Comparison of ENCODE assay signal across 1 cellular context in genomic region chr7:155644178-155644970, GRCh38.
TF ChIP-seq lines count a peak whose summit lies in the region.

A gene with protein sequence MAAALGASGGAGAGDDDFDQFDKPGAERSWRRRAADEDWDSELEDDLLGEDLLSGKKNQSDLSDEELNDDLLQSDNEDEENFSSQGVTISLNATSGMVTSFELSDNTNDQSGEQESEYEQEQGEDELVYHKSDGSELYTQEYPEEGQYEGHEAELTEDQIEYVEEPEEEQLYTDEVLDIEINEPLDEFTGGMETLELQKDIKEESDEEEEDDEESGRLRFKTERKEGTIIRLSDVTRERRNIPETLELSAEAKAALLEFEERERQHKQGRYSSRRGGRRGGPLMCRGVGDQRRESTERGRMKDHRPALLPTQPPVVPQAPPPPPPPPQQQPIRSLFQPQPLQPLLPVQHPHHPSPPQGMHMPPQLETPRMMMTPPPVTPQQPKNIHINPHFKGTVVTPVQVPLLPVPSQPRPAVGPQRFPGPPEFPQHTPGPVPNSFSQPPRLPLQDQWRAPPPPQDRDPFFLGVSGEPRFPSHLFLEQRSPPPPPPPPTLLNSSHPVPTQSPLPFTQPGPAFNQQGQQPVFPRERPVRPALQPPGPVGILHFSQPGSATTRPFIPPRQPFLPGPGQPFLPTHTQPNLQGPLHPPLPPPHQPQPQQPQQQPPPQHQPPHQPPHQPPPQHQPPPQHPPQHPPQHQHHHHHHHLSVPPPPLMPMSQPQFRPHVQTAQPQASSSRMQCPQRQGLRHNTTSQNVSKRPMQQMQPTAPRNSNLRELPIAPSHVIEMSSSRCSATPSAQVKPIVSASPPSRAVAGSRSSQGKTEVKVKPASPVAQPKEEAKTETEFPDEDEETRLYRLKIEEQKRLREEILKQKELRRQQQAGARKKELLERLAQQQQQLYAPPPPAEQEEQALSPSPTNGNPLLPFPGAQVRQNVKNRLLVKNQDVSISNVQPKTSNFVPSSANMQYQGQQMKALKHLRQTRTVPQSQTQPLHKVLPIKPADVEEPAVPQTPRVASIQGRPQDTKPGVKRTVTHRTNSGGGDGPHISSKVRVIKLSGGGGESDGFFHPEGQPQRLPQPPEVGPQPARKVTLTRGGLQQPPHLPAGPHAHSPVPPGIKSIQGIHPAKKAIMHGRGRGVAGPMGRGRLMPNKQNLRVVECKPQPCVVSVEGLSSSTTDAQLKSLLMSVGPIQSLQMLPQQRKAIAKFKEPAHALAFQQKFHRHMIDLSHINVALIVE (plus strand): TSS chr7:155644661. CDS start chr7:155644877, 216 bp downstream.

TF ChIP-seq in HepG2, 621 proteins besides CTCF, POLR2A, EP300 and RAD21 (continued from another document and continues in another):
- TF ChIP-seq ZNF138 (CRISPR knock-in tag; IDR thresholded peaks at IDR 0.05; ENCODE audit: low read depth) (0 out of 2 replicates have a peak, but pooled peaks have one; percentile 59), ZFP36L1 (CRISPR knock-in tag; IDR thresholded peaks at IDR 0.05) (no peak; the same call in 1 of the 2 replicates), ATF6 (CRISPR knock-in tag; conservative IDR thresholded peaks at IDR 0.05) (no peak; the same call in 1 of the 2 replicates), ZNF34 (CRISPR knock-in tag; IDR thresholded peaks at IDR 0.05; ENCODE audit: borderline replicate concordance) (0 out of 2 replicates have a peak, but pooled peaks have one; percentile 40), ZNF691 (CRISPR knock-in tag; IDR thresholded peaks at IDR 0.05; ENCODE audit: borderline replicate concordance, low read depth) (no peak), EHMT2 (IDR thresholded peaks at IDR 0.05; ENCODE audit: borderline replicate concordance, low read depth, low read length) (no peak), IRF9 (CRISPR knock-in tag; IDR thresholded peaks at IDR 0.05; ENCODE audit: borderline replicate concordance) (peak; percentile 44; the same call in 1 of the 2 replicates), EED (CRISPR knock-in tag; IDR thresholded peaks at IDR 0.05) (peak; percentile 67; the same call in 1 of the 2 replicates), CENPT (CRISPR knock-in tag; IDR thresholded peaks at IDR 0.05; ENCODE audit: low read depth) (0 out of 2 replicates have a peak, but pooled peaks have one; percentile 40), MYC (CRISPR knock-in tag; IDR thresholded peaks at IDR 0.05; ENCODE audit: borderline replicate concordance) (peak; percentile 83), HNF4G (IDR thresholded peaks at IDR 0.05; ENCODE audit: borderline replicate concordance, low read depth, low read length) (peak; percentile 78; the same call in 1 of the 2 replicates), HNF4G (CRISPR knock-in tag; IDR thresholded peaks at IDR 0.05; ENCODE audit: borderline replicate concordance, low read depth) (peak; percentile 59; the same call in 1 of the 2 replicates), ZNF30 (CRISPR knock-in tag; IDR thresholded peaks at IDR 0.05) (peak; percentile 92; the same call in 1 of the 2 replicates), AGO2 (optimal IDR thresholded peaks at IDR 0.05; ENCODE audit: low read depth, low read length) (peak; percentile 76), ZNF563 (CRISPR knock-in tag; IDR thresholded peaks at IDR 0.05) (peak; percentile 88), ZNF24 (IDR thresholded peaks at IDR 0.05) (no peak), SMAD9 (CRISPR knock-in tag; IDR thresholded peaks at IDR 0.05) (no peak), SETDB1 (CRISPR knock-in tag; IDR thresholded peaks at IDR 0.05; ENCODE audit: borderline replicate concordance) (no peak), RFX1 (IDR thresholded peaks at IDR 0.05) (no peak), KDM2A (CRISPR knock-in tag; IDR thresholded peaks at IDR 0.05; ENCODE audit: borderline replicate concordance, low read depth) (peak; percentile 75; the same call in 1 of the 2 replicates), REL (CRISPR knock-in tag; conservative IDR thresholded peaks at IDR 0.05) (peak; percentile 90), ZFP36L2 (CRISPR knock-in tag; IDR thresholded peaks at IDR 0.05) (0 out of 2 replicates have a peak, but pooled peaks have one; percentile 23), ZMYM2 (CRISPR knock-in tag; IDR thresholded peaks at IDR 0.05) (no peak), ZNF224 (CRISPR knock-in tag; IDR thresholded peaks at IDR 0.05) (peak; percentile 65; the same call in 1 of the 2 replicates), RBAK (CRISPR knock-in tag; IDR thresholded peaks at IDR 0.05) (no peak), KLF6 (CRISPR knock-in tag; IDR thresholded peaks at IDR 0.05) (peak; percentile 66), ZNF737 (CRISPR knock-in tag; IDR thresholded peaks at IDR 0.05; ENCODE audit: borderline replicate concordance) (0 out of 2 replicates have a peak, but pooled peaks have one; percentile 20), REXO4 (CRISPR knock-in tag; IDR thresholded peaks at IDR 0.05; ENCODE audit: borderline replicate concordance) (no peak), RCOR2 (CRISPR knock-in tag; IDR thresholded peaks at IDR 0.05) (no peak), ZNF567 (CRISPR knock-in tag; IDR thresholded peaks at IDR 0.05; ENCODE audit: borderline replicate concordance) (no peak; the same call in 1 of the 2 replicates)
- TF ChIP-seq, protein P1, sequence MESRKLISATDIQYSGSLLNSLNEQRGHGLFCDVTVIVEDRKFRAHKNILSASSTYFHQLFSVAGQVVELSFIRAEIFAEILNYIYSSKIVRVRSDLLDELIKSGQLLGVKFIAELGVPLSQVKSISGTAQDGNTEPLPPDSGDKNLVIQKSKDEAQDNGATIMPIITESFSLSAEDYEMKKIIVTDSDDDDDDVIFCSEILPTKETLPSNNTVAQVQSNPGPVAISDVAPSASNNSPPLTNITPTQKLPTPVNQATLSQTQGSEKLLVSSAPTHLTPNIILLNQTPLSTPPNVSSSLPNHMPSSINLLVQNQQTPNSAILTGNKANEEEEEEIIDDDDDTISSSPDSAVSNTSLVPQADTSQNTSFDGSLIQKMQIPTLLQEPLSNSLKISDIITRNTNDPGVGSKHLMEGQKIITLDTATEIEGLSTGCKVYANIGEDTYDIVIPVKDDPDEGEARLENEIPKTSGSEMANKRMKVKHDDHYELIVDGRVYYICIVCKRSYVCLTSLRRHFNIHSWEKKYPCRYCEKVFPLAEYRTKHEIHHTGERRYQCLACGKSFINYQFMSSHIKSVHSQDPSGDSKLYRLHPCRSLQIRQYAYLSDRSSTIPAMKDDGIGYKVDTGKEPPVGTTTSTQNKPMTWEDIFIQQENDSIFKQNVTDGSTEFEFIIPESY (CRISPR knock-in tag; IDR thresholded peaks at IDR 0.05): no peak
- TF ChIP-seq, protein P2, sequence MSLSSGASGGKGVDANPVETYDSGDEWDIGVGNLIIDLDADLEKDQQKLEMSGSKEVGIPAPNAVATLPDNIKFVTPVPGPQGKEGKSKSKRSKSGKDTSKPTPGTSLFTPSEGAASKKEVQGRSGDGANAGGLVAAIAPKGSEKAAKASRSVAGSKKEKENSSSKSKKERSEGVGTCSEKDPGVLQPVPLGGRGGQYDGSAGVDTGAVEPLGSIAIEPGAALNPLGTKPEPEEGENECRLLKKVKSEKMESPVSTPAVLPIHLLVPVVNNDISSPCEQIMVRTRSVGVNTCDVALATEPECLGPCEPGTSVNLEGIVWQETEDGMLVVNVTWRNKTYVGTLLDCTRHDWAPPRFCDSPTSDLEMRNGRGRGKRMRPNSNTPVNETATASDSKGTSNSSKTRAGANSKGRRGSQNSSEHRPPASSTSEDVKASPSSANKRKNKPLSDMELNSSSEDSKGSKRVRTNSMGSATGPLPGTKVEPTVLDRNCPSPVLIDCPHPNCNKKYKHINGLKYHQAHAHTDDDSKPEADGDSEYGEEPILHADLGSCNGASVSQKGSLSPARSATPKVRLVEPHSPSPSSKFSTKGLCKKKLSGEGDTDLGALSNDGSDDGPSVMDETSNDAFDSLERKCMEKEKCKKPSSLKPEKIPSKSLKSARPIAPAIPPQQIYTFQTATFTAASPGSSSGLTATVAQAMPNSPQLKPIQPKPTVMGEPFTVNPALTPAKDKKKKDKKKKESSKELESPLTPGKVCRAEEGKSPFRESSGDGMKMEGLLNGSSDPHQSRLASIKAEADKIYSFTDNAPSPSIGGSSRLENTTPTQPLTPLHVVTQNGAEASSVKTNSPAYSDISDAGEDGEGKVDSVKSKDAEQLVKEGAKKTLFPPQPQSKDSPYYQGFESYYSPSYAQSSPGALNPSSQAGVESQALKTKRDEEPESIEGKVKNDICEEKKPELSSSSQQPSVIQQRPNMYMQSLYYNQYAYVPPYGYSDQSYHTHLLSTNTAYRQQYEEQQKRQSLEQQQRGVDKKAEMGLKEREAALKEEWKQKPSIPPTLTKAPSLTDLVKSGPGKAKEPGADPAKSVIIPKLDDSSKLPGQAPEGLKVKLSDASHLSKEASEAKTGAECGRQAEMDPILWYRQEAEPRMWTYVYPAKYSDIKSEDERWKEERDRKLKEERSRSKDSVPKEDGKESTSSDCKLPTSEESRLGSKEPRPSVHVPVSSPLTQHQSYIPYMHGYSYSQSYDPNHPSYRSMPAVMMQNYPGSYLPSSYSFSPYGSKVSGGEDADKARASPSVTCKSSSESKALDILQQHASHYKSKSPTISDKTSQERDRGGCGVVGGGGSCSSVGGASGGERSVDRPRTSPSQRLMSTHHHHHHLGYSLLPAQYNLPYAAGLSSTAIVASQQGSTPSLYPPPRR (CRISPR knock-in tag; IDR thresholded peaks at IDR 0.05; ENCODE audit: borderline replicate concordance): peak; percentile 13; the same call in 1 of the 2 replicates
- TF ChIP-seq, protein P3, sequence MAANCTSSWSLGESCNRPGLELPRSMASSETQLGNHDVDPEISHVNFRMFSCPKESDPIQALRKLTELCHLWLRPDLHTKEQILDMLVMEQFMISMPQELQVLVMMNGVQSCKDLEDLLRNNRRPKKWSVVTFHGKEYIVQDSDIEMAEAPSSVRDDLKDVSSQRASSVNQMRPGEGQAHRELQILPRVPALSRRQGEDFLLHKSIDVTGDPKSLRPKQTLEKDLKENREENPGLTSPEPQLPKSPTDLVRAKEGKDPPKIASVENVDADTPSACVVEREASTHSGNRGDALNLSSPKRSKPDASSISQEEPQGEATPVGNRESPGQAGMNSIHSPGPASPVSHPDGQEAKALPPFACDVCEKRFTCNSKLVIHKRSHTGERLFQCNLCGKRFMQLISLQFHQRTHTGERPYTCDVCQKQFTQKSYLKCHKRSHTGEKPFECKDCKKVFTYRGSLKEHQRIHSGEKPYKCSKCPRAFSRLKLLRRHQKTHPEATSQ (CRISPR knock-in tag; IDR thresholded peaks at IDR 0.05; ENCODE audit: borderline replicate concordance): no peak; the same call in 1 of the 2 replicates
- TF ChIP-seq, protein P4, sequence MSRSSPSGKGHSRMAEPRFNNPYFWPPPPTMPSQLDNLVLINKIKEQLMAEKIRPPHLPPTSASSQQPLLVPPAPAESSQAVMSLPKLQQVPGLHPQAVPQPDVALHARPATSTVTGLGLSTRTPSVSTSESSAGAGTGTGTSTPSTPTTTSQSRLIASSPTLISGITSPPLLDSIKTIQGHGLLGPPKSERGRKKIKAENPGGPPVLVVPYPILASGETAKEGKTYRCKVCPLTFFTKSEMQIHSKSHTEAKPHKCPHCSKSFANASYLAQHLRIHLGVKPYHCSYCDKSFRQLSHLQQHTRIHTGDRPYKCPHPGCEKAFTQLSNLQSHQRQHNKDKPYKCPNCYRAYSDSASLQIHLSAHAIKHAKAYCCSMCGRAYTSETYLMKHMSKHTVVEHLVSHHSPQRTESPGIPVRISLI (CRISPR knock-in tag; IDR thresholded peaks at IDR 0.05; ENCODE audit: borderline replicate concordance): no peak
- TF ChIP-seq, protein P5, sequence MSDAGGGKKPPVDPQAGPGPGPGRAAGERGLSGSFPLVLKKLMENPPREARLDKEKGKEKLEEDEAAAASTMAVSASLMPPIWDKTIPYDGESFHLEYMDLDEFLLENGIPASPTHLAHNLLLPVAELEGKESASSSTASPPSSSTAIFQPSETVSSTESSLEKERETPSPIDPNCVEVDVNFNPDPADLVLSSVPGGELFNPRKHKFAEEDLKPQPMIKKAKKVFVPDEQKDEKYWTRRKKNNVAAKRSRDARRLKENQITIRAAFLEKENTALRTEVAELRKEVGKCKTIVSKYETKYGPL (CRISPR knock-in tag; IDR thresholded peaks at IDR 0.05): 0 out of 2 replicates have a peak, but pooled peaks have one; percentile 50
